Comparison of ENCODE assay signal across 24 cellular contexts in the genomic region with DNA sequence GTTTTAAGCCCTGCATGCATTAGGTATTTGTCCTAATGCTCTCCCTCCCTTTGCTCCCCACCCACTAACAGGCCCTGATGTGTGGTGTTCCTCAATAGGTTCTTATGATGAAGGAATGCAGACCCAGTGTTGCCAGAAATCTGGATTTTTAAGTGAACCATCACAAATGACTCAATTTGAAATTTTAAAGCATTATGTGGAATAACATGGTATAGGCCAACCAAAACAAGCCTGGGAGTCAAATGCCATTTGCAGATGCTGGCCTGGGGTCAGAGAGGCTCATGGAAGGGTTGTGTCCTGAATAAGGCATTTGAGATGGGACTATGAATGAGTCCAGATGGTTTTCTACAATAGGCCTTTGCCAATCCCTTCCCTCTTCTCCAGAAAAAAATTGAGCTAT.
DNase-seq lines count a peak whose midpoint lies in the region; ATAC-seq and TF ChIP-seq lines count a peak whose summit lies in the region.
"Had no signal": no experiment of that assay in that cellular context is flagged by ENCODE, and none has a peak within 500 bp of the region (broad histone marks: within the 10 kb centered on the region; RNA-seq: fewer than 3 reads in every experiment).

No MANE protein-coding gene starts in this region.

- peaks cover 11% of the 10 kb centered on the region for H3K4me1 ChIP-seq in PC-3 (ENCODE audit: insufficient read depth, low read length)
- no peaks in the 10 kb centered on the region for H3K4me1 ChIP-seq in testis
- H3K4me1 ChIP-seq in A673 (ENCODE audit: insufficient read depth, low read length, poor library complexity, severe bottlenecking), result no peaks in the 10 kb centered on the region

- H3K9me3 Mint-ChIP-seq in chondrocyte (ENCODE audit: low read depth) (no peaks in the 10 kb centered on the region), nephron progenitor cell (no peaks in the 10 kb centered on the region)
- H3K9me3 Mint-ChIP-seq: activated naive CD8-positive, alpha-beta T cell treated with anti-CD3 and anti-CD28 coated beads for 36 hours; activated T-helper 2 cell treated with anti-CD3 and anti-CD28 coated beads, Interferon-gamma antibody, Interleukin-2, Interleukin-4, amounts not matched to agents 10 μg/mL and 5 μg/mL and 100 μg/mL, durations not matched to agents 14 hours and 24 hours and 36 hours; endodermal cell; stimulated activated effector memory CD8-positive, alpha-beta T cell treated with anti-CD3 and anti-CD28 coated beads, Interleukin-12 subunit alpha, Interleukin-12 subunit beta, amount 100 ng/mL, for 72 hours had no signal

- no peak overlapping the region for H3K4me2 ChIP-seq in PC-3 (ENCODE audit: low read length)

- no peaks in the 10 kb centered on the region for H3K79me2 ChIP-seq in PC-3 (ENCODE audit: low read length)

- H3F3A ChIP-seq in PC-3 (ENCODE audit: low read length, unreplicated experiment), result no peaks in the 10 kb centered on the region

- no peak overlapping the region for H2AFZ ChIP-seq in PC-3 (ENCODE audit: low read length)

- H3K4me1 Mint-ChIP-seq in chondrocyte (ENCODE audit: low read depth) (peaks cover 86% of the 10 kb centered on the region), nephron progenitor cell (peaks cover 58% of the 10 kb centered on the region)
- H3K4me1 Mint-ChIP-seq: activated naive CD8-positive, alpha-beta T cell treated with anti-CD3 and anti-CD28 coated beads for 36 hours; naive thymus-derived CD4-positive, alpha-beta T cell; stimulated activated effector memory CD8-positive, alpha-beta T cell treated with anti-CD3 and anti-CD28 coated beads, Interleukin-12 subunit alpha, Interleukin-12 subunit beta, amount 100 ng/mL, for 72 hours had no signal

- TF ChIP-seq CTCF in chondrocyte (IDR thresholded peaks at IDR 0.05) (no peak), nephron progenitor cell (IDR thresholded peaks at IDR 0.05) (no peak), PC-3 (conservative IDR thresholded peaks at IDR 0.05; ENCODE audit: low read depth, low read length) (no peak), testis (IDR thresholded peaks at IDR 0.05) (no peak), A673 (conservative IDR thresholded peaks at IDR 0.05; ENCODE audit: low read depth, low read length) (no peak)

- no peaks in the 10 kb centered on the region for H3K36me3 ChIP-seq in PC-3 (ENCODE audit: low read depth, low read length)
- H3K36me3 ChIP-seq in testis (ENCODE audit: low read depth, missing control alignments), result no peaks in the 10 kb centered on the region
- no peaks in the 10 kb centered on the region for H3K36me3 ChIP-seq in A673 (ENCODE audit: insufficient read depth, low read length, poor library complexity, severe bottlenecking)
- H3K36me3 ChIP-seq: esophagus squamous epithelium had no signal

- H3K9ac ChIP-seq in PC-3 (ENCODE audit: low read length), result no peak overlapping the region

- H3K4me3 Mint-ChIP-seq in chondrocyte (ENCODE audit: unreplicated experiment) (no peak overlapping the region), nephron progenitor cell (no peak overlapping the region)
- H3K4me3 Mint-ChIP-seq: activated naive CD8-positive, alpha-beta T cell treated with anti-CD3 and anti-CD28 coated beads for 36 hours; endodermal cell; naive thymus-derived CD4-positive, alpha-beta T cell; stimulated activated effector memory CD8-positive, alpha-beta T cell treated with anti-CD3 and anti-CD28 coated beads, Interleukin-12 subunit alpha, Interleukin-12 subunit beta, amount 100 ng/mL, for 72 hours had no signal

- no peak for TF ChIP-seq POLR2A in testis (IDR thresholded peaks at IDR 0.05)

- H3K27me3 Mint-ChIP-seq in chondrocyte (ENCODE audit: low read depth) (no peaks in the 10 kb centered on the region), nephron progenitor cell (ENCODE audit: low read depth, poor library complexity) (no peaks in the 10 kb centered on the region)

- H3K27ac Mint-ChIP-seq in chondrocyte (ENCODE audit: unreplicated experiment), result peak overlapping the region; percentile 83
- H3K27ac Mint-ChIP-seq in nephron progenitor cell, result peak overlapping the region; percentile 24
- H3K27ac Mint-ChIP-seq: activated naive CD8-positive, alpha-beta T cell treated with anti-CD3 and anti-CD28 coated beads for 36 hours; activated T-helper 2 cell treated with anti-CD3 and anti-CD28 coated beads, Interferon-gamma antibody, Interleukin-2, Interleukin-4, amounts not matched to agents 10 μg/mL and 5 μg/mL and 100 μg/mL, durations not matched to agents 14 hours and 24 hours and 36 hours; endodermal cell; stimulated activated effector memory CD8-positive, alpha-beta T cell treated with anti-CD3 and anti-CD28 coated beads, Interleukin-12 subunit alpha, Interleukin-12 subunit beta, amount 100 ng/mL, for 72 hours had no signal

- BruUV-seq in PC-3 (replicated peaks; lab: Mats Ljungman, UMichigan), result no TSS peak
- no TSS peak for BruUV-seq in A673 (replicated peaks; lab: Mats Ljungman, UMichigan)

- H3K9me2 ChIP-seq in PC-3 (replicated peaks; ENCODE audit: low read length), result no peaks in the 10 kb centered on the region

- H3K9me3 ChIP-seq in PC-3 (ENCODE audit: low read length) (no peaks in the 10 kb centered on the region), testis (no peaks in the 10 kb centered on the region), A673 (ENCODE audit: low read depth, low read length, poor library complexity, severe bottlenecking) (no peaks in the 10 kb centered on the region)
- H3K9me3 ChIP-seq: esophagus squamous epithelium had no signal

- DNase-seq in AG08395 (ENCODE audit: low spot score) (peak; percentile 86), HS-27A (ENCODE audit: low read depth) (peak; percentile 78), chondrocyte (ENCODE audit: low spot score) (no peak), nephron progenitor cell (no peak), PC-3 (no peak), testis (no peak), A673 (ENCODE audit: low spot score) (no peak)
- DNase-seq: 8988T; activated CD4-positive, alpha-beta T cell treated with anti-CD3 and anti-CD28 coated beads, Interleukin-2, amount 50 U/mL, for 48 hours; activated CD4-positive, CD25-positive, alpha-beta regulatory T cell; activated CD8-positive, alpha-beta memory T cell treated with anti-CD3 and anti-CD28 coated beads, Interleukin-2, amount 50 U/mL, for 48 hours; activated naive CD8-positive, alpha-beta T cell treated with anti-CD3 and anti-CD28 coated beads for 36 hours; endodermal cell; esophagus squamous epithelium; KBM-7; naive thymus-derived CD4-positive, alpha-beta T cell; NCI-H2171 treated with DMSO at 0.1 percent for 48 hours; NCI-H524 treated with DMSO at 0.1 percent for 48 hours; posterior cingulate gyrus; T1000 had no signal

- no peaks in the 10 kb centered on the region for H3K36me3 Mint-ChIP-seq in chondrocyte (ENCODE audit: low read depth)
- H3K36me3 Mint-ChIP-seq in nephron progenitor cell (ENCODE audit: low read depth), result peaks cover 26% of the 10 kb centered on the region
- H3K36me3 Mint-ChIP-seq: activated naive CD8-positive, alpha-beta T cell treated with anti-CD3 and anti-CD28 coated beads for 36 hours; naive thymus-derived CD4-positive, alpha-beta T cell; stimulated activated effector memory CD8-positive, alpha-beta T cell treated with anti-CD3 and anti-CD28 coated beads, Interleukin-12 subunit alpha, Interleukin-12 subunit beta, amount 100 ng/mL, for 72 hours had no signal

- H3K4me3 ChIP-seq in PC-3 (ENCODE audit: low read length) (no peak overlapping the region), testis (no peak overlapping the region), A673 (ENCODE audit: low read depth, low read length, poor library complexity, severe bottlenecking) (no peak overlapping the region)
- H3K4me3 ChIP-seq: esophagus squamous epithelium had no signal

- H3K27ac ChIP-seq in PC-3 (ENCODE audit: low read length) (no peak overlapping the region), testis (no peak overlapping the region), A673 (ENCODE audit: low read depth, low read length, poor library complexity, severe bottlenecking) (no peak overlapping the region)
- H3K27ac ChIP-seq: esophagus squamous epithelium had no signal

- intact Hi-C loops in PC-3 (cut with micrococcal nuclease), result no loop called here
- intact Hi-C loops in testis (cut with DNase I; ENCODE audit: low total_unique reads), result no loop called here
- intact Hi-C loops in A673 (cut with micrococcal nuclease; ENCODE audit: unreplicated experiment), result no loop called here

- POLR2A ChIA-PET in PC-3 (lab: Charles Lee; ENCODE audit: unreplicated experiment), result interaction anchor here (0.6 kb wide), 1 partner anchor 86 kb away, joined by 3 read pairs; no protein-coding TSS in a partner anchor
- POLR2A ChIA-PET in A673 (lab: Charles Lee; ENCODE audit: low non-redundant PET), result no interaction called here

- no peaks in the 10 kb centered on the region for H3K27me3 ChIP-seq in PC-3 (ENCODE audit: low read length)
- no peaks in the 10 kb centered on the region for H3K27me3 ChIP-seq in testis
- H3K27me3 ChIP-seq in A673 (replicated peaks; ENCODE audit: insufficient read depth, low read depth, low read length, poor library complexity), result no peaks in the 10 kb centered on the region
- H3K27me3 ChIP-seq: esophagus squamous epithelium had no signal

- ATAC-seq in PC-3, result no peak
- ATAC-seq in GM19467 (IDR thresholded peaks at IDR 0.05; ENCODE audit: unreplicated experiment), result no peak
- ATAC-seq: HCT116; naive thymus-derived CD4-positive, alpha-beta T cell; stimulated activated effector memory CD8-positive, alpha-beta T cell treated with anti-CD3 and anti-CD28 coated beads, Interleukin-12 subunit alpha, Interleukin-12 subunit beta, amount 100 ng/mL, for 72 hours had no signal

- H4K20me1 ChIP-seq in PC-3 (ENCODE audit: low read length), result no peaks in the 10 kb centered on the region

- CTCF ChIA-PET in PC-3 (lab: Charles Lee) (no interaction called here), A673 (lab: Charles Lee) (no interaction called here)

Comparison
In these comparisons a context has a peak if more than half of its experiments do, and no peak if none do; other contexts are left out.
1. DNase-seq: peak in AG08395 (single experiment) and HS-27A (single experiment); none in chondrocyte (single experiment), nephron progenitor cell (single experiment), PC-3 (single experiment), testis (single experiment) and A673 (single experiment).